In the genomic region with DNA sequence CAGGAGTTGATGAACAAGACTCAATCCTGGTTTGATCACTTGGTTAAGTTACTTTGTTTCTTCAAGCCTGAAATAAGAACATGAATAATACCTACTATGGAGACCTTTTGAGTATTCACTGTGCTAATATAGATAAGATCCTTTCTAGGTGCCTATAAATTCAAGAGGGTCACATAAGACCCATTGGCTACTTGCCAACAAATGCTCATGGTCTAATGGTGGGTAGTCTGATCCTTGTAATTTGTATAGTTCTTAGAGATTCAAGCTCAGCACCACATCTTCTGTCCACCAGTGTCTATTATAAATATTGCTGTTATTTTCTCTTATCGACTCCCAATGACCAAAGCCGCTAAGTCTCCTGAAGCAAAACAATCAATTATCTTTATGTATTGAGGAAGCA, we compare ENCODE assay signal across 14 cellular contexts.
"Had no signal": no experiment of that assay in that cellular context is flagged by ENCODE, and none has a peak within 500 bp of the region (broad histone marks: within the 10 kb centered on the region; RNA-seq: fewer than 3 reads in every experiment).

No MANE protein-coding gene starts in this region.

- ATAC-seq: foreskin keratinocyte, left cardiac atrium, pancreas, right cardiac atrium had no signal

- DNase-seq: effector CD4-positive, alpha-beta T cell; endodermal cell; foreskin keratinocyte; kidney; left cardiac atrium; left ventricle myocardium inferior; mesenchymal stem cell; naive B cell; occipital lobe; pancreas; right cardiac atrium; stimulated activated CD4-positive, alpha-beta T cell treated with anti-CD3 and anti-CD28 coated beads, Interleukin-2, amount 100 ng/mL, for 48 hours; stimulated activated naive CD4-positive, alpha-beta T cell treated with Interleukin-2 at 50 U/mL for 16 hours; thyroid gland had no signal
